Comparison of ENCODE assay signal across 18 cellular contexts in genomic region chr7:131898418-131898817, GRCh38.
DNase-seq lines count a peak whose midpoint lies in the region; ATAC-seq lines count a peak whose summit lies in the region.
"Had no signal": no experiment of that assay in that cellular context is flagged by ENCODE, and none has a peak within 500 bp of the region (broad histone marks: within the 10 kb centered on the region; RNA-seq: fewer than 3 reads in every experiment).

No MANE protein-coding gene starts in this region.

- H3K27ac Mint-ChIP-seq in activated naive CD4-positive, alpha-beta T cell treated with anti-CD3 and anti-CD28 coated beads, Interleukin-2, amount 50 U/mL, for 72 hours: no peak overlapping the region
- no peak overlapping the region for H3K27ac Mint-ChIP-seq in activated CD8-positive, alpha-beta T cell treated with anti-CD3 and anti-CD28 coated beads, Interleukin-2, amount 10 ng/mL, durations not matched to agents 7 days and 5 days
- H3K27ac Mint-ChIP-seq: stimulated activated naive CD8-positive, alpha-beta T cell treated with anti-CD3 and anti-CD28 coated beads, Interleukin-15, Interleukin-2, amounts not matched to agents 100 ng/mL and 50 ng/mL, for 24 hours had no signal

- ATAC-seq in activated naive CD4-positive, alpha-beta T cell treated with anti-CD3 and anti-CD28 coated beads, Interleukin-2, amount 50 U/mL, for 72 hours: peak; percentile 14 to 66
- no peak for ATAC-seq in activated CD8-positive, alpha-beta T cell treated with anti-CD3 and anti-CD28 coated beads, Interleukin-2, amount 10 ng/mL, durations not matched to agents 7 days and 5 days
- no peak for ATAC-seq in GM18907 (IDR thresholded peaks at IDR 0.05; ENCODE audit: unreplicated experiment)
- ATAC-seq: K562 had no signal

- DNase-seq in activated naive CD4-positive, alpha-beta T cell treated with anti-CD3 and anti-CD28 coated beads, Interleukin-2, amount 50 U/mL, for 72 hours (ENCODE audit: low spot score in 2 of 2): no peak
- no peak for DNase-seq in activated naive CD4-positive, alpha-beta T cell treated with anti-CD3 and anti-CD28 coated beads, Interleukin-2, amount 50 U/mL, for 16 hours
- DNase-seq in M059J (ENCODE audit: low read depth) (peak; percentile 89), renal cortical epithelial cell (ENCODE audit: low read depth) (peak; percentile 43), DMS79 treated with DMSO at 0.1 percent for 48 hours (lab: John Stamatoyannopoulos, UW) (no peak), HCEC 1CT (no peak)
- peak; percentile 21 for DNase-seq in activated CD8-positive, alpha-beta T cell treated with anti-CD3 and anti-CD28 coated beads, Interleukin-2, amount 10 ng/mL, durations not matched to agents 7 days and 5 days
- DNase-seq: ACHN; activated naive CD4-positive, alpha-beta T cell treated with Interleukin-2 at 50 U/mL for 16 hours; Calu3; effector CD4-positive, alpha-beta T cell; left ventricle myocardium inferior; NCI-H1694; SHP77 treated with DMSO at 0.1 percent for 48 hours; spleen had no signal

- CTCF ChIA-PET in activated CD8-positive, alpha-beta T cell treated with anti-CD3 and anti-CD28 coated beads, Interleukin-2, amount 10 ng/mL, durations not matched to agents 7 days and 5 days (lab: Charles Lee): no interaction called here

- H3K27me3 Mint-ChIP-seq in activated CD8-positive, alpha-beta T cell treated with anti-CD3 and anti-CD28 coated beads, Interleukin-2, amount 10 ng/mL, durations not matched to agents 7 days and 5 days (ENCODE audit: low read depth): no peaks in the 10 kb centered on the region

- peaks cover 0 to 10% of the 10 kb centered on the region in 2 donors for H3K9me3 Mint-ChIP-seq in activated naive CD4-positive, alpha-beta T cell treated with anti-CD3 and anti-CD28 coated beads, Interleukin-2, amount 50 U/mL, for 72 hours
- no peaks in the 10 kb centered on the region for H3K9me3 Mint-ChIP-seq in activated CD8-positive, alpha-beta T cell treated with anti-CD3 and anti-CD28 coated beads, Interleukin-2, amount 10 ng/mL, durations not matched to agents 7 days and 5 days (ENCODE audit: insufficient read depth)
- H3K9me3 Mint-ChIP-seq: stimulated activated naive CD8-positive, alpha-beta T cell treated with anti-CD3 and anti-CD28 coated beads, Interleukin-15, Interleukin-2, amounts not matched to agents 100 ng/mL and 50 ng/mL, for 24 hours had no signal

- H3K4me1 Mint-ChIP-seq in activated CD8-positive, alpha-beta T cell treated with anti-CD3 and anti-CD28 coated beads, Interleukin-2, amount 10 ng/mL, durations not matched to agents 7 days and 5 days (ENCODE audit: low read depth): peaks cover 11% of the 10 kb centered on the region

- H3K36me3 Mint-ChIP-seq in activated naive CD4-positive, alpha-beta T cell treated with anti-CD3 and anti-CD28 coated beads, Interleukin-2, amount 50 U/mL, for 72 hours: no peaks in the 10 kb centered on the region
- H3K36me3 Mint-ChIP-seq in activated CD8-positive, alpha-beta T cell treated with anti-CD3 and anti-CD28 coated beads, Interleukin-2, amount 10 ng/mL, durations not matched to agents 7 days and 5 days (ENCODE audit: low read depth): no peaks in the 10 kb centered on the region

- POLR2A ChIA-PET in activated CD8-positive, alpha-beta T cell treated with anti-CD3 and anti-CD28 coated beads, Interleukin-2, amount 10 ng/mL, durations not matched to agents 7 days and 5 days (lab: Charles Lee): no interaction called here

- no peak overlapping the region for H3K4me3 Mint-ChIP-seq in activated CD8-positive, alpha-beta T cell treated with anti-CD3 and anti-CD28 coated beads, Interleukin-2, amount 10 ng/mL, durations not matched to agents 7 days and 5 days
- H3K4me3 Mint-ChIP-seq: stimulated activated naive CD8-positive, alpha-beta T cell treated with anti-CD3 and anti-CD28 coated beads, Interleukin-15, Interleukin-2, amounts not matched to agents 100 ng/mL and 50 ng/mL, for 24 hours had no signal

Comparison
In these comparisons a context has a peak if more than half of its experiments do, and no peak if none do; other contexts are left out.
1. ATAC-seq: peak in activated naive CD4-positive, alpha-beta T cell treated with anti-CD3 and anti-CD28 coated beads, Interleukin-2, amount 50 U/mL, for 72 hours (2 of 2); none in activated CD8-positive, alpha-beta T cell treated with anti-CD3 and anti-CD28 coated beads, Interleukin-2, amount 10 ng/mL, durations not matched to agents 7 days and 5 days (single experiment) and GM18907 (single experiment).
2. DNase-seq: peak in M059J (single experiment), activated CD8-positive, alpha-beta T cell treated with anti-CD3 and anti-CD28 coated beads, Interleukin-2, amount 10 ng/mL, durations not matched to agents 7 days and 5 days (single experiment) and renal cortical epithelial cell (single experiment); none in activated naive CD4-positive, alpha-beta T cell treated with anti-CD3 and anti-CD28 coated beads, Interleukin-2, amount 50 U/mL, for 72 hours (0 of 2), activated naive CD4-positive, alpha-beta T cell treated with anti-CD3 and anti-CD28 coated beads, Interleukin-2, amount 50 U/mL, for 16 hours (single experiment), DMS79 treated with DMSO at 0.1 percent for 48 hours (single experiment) and HCEC 1CT (single experiment).